3 cellular contexts compared by ENCODE assay signal in genomic region chr6:108436771-108437170, GRCh38.
"Had no signal": no experiment of that assay in that cellular context is flagged by ENCODE, and none has a peak within 500 bp of the region (broad histone marks: within the 10 kb centered on the region; RNA-seq: fewer than 3 reads in every experiment).

No MANE protein-coding gene starts in this region.

- ATAC-seq: GM12878 had no signal

- DNase-seq: GDM1, GF-D8 had no signal

- H3K4me3 ChIP-seq: GM12878 had no signal
